ENCODE assay signal across 17 cellular contexts in genomic region chr10:88987840-88988239, GRCh38. TPM values are rescaled to one million over a fixed set of nuclear protein-coding genes. Genes with fewer than 3 reads are reported as not detected.
DNase-seq lines count a peak whose midpoint lies in the region; ATAC-seq and TF ChIP-seq lines count a peak whose summit lies in the region.
"Had no signal": no experiment of that assay in that cellular context is flagged by ENCODE, and none has a peak within 500 bp of the region (broad histone marks: within the 10 kb centered on the region; RNA-seq: fewer than 3 reads in every experiment).

No MANE protein-coding gene starts in this region.

- no peak for TF ChIP-seq EP300 in esophagus muscularis mucosa (IDR thresholded peaks at IDR 0.05)

- no peaks in the 10 kb centered on the region for H3K36me3 ChIP-seq in SK-N-MC (ENCODE audit: insufficient read depth, low read length)
- H3K36me3 ChIP-seq in esophagus muscularis mucosa, result no peaks in the 10 kb centered on the region
- no peaks in the 10 kb centered on the region for H3K36me3 ChIP-seq in gastrocnemius medialis
- H3K36me3 ChIP-seq: thyroid gland had no signal

- peaks cover 43% of the 10 kb centered on the region for H3K36me3 Mint-ChIP-seq in activated CD8-positive, alpha-beta memory T cell treated with anti-CD3 and anti-CD28 coated beads, Interleukin-2, amount 10 ng/mL, durations not matched to agents 7 days and 5 days

- no peak overlapping the region for H3K4me3 Mint-ChIP-seq in activated CD8-positive, alpha-beta memory T cell treated with anti-CD3 and anti-CD28 coated beads, Interleukin-2, amount 10 ng/mL, durations not matched to agents 7 days and 5 days

- ATAC-seq in activated CD8-positive, alpha-beta memory T cell treated with anti-CD3 and anti-CD28 coated beads, Interleukin-2, amount 10 ng/mL, durations not matched to agents 7 days and 5 days, result no peak
- no peak for ATAC-seq in gastrocnemius medialis
- ATAC-seq: Panc1 had no signal

- peak overlapping the region; percentile 97 for H3K27ac ChIP-seq in SK-N-MC
- H3K27ac ChIP-seq in esophagus muscularis mucosa (replicated peaks in 1 of 4), result peak overlapping the region in 3 of 4 donors; percentile 21 to 87 (median 82)
- peak overlapping the region in 3 of 4 donors; percentile 9 to 25 (median 15) for H3K27ac ChIP-seq in gastrocnemius medialis
- H3K27ac ChIP-seq: C4-2B had no signal

- in situ Hi-C loops in gastrocnemius medialis (cut with MboI; ENCODE audit: low sequenced_read_pairs in 4 of 4) (loop anchor here in 3 of 4 donors (5.0 to 10.0 kb wide), 2 partner anchors 53 to 151 kb away; no protein-coding TSS in a partner anchor), G401 (cut with HindIII; ENCODE audit: low sequenced_read_pairs) (no loop called here)

- H3K9ac ChIP-seq in SK-N-MC (ENCODE audit: insufficient read length), result no peak overlapping the region

- no peaks in the 10 kb centered on the region for H3K27me3 Mint-ChIP-seq in activated CD8-positive, alpha-beta memory T cell treated with anti-CD3 and anti-CD28 coated beads, Interleukin-2, amount 10 ng/mL, durations not matched to agents 7 days and 5 days
- H3K27me3 Mint-ChIP-seq: activated CD4-positive, alpha-beta T cell treated with anti-CD3 and anti-CD28 coated beads, Interleukin-2, amount 10 ng/mL, durations not matched to agents 7 days and 5 days had no signal

- CTCF ChIA-PET in activated CD8-positive, alpha-beta memory T cell treated with anti-CD3 and anti-CD28 coated beads, Interleukin-2, amount 10 ng/mL, durations not matched to agents 7 days and 5 days (lab: Charles Lee), result interaction anchor here (0.9 to 1.9 kb wide), 7 partner anchors 8 to 55 kb away, joined by 4 to 14 read pairs (median 7); no protein-coding TSS in a partner anchor

- H3K4me1 ChIP-seq in esophagus muscularis mucosa, result peaks cover 7 to 83% (median 80%) of the 10 kb centered on the region in 4 donors
- peaks cover 6 to 7% of the 10 kb centered on the region in 2 donors for H3K4me1 ChIP-seq in gastrocnemius medialis

- TF ChIP-seq CTCF in esophagus muscularis mucosa (IDR thresholded peaks at IDR 0.05) (no peak), gastrocnemius medialis (IDR thresholded peaks at IDR 0.05 in 4 of 5, conservative IDR thresholded peaks at IDR 0.05 in 1 of 5) (no peak)

- intact Hi-C loops in esophagus muscularis mucosa (cut with DNase I), result loop anchor here (2.0 kb wide), 1 partner anchor 53 kb away; no protein-coding TSS in a partner anchor
- intact Hi-C loops in gastrocnemius medialis (cut with DNase I; ENCODE audit: low total_unique reads), result loop anchor here (1.0 to 5.0 kb wide), 2 partner anchors 56 to 151 kb away; no protein-coding TSS in a partner anchor

- peaks cover 62% of the 10 kb centered on the region for H3K4me1 Mint-ChIP-seq in activated CD8-positive, alpha-beta memory T cell treated with anti-CD3 and anti-CD28 coated beads, Interleukin-2, amount 10 ng/mL, durations not matched to agents 7 days and 5 days

- 37% methylated on average over 2 of the region's 2 CpGs for WGBS in esophagus muscularis mucosa

- TF ChIP-seq POLR2A in esophagus muscularis mucosa (IDR thresholded peaks at IDR 0.05; ENCODE audit: low read depth) (no peak), gastrocnemius medialis (IDR thresholded peaks at IDR 0.05) (no peak)

- no peak for DNase-seq in activated CD8-positive, alpha-beta memory T cell treated with anti-CD3 and anti-CD28 coated beads, Interleukin-2, amount 10 ng/mL, durations not matched to agents 7 days and 5 days
- DNase-seq in activated CD8-positive, alpha-beta memory T cell treated with anti-CD3 and anti-CD28 coated beads, Interleukin-2, amount 50 U/mL, for 4 hours, result no peak
- DNase-seq in SK-N-MC (ENCODE audit: low read depth, low spot score) (no peak), esophagus muscularis mucosa (ENCODE audit: extremely low spot score) (no peak), gastrocnemius medialis (no peak), SW 1271 (lab: John Stamatoyannopoulos, UW) (no peak), NCI-H1092 (lab: John Stamatoyannopoulos, UW) (no peak), G401 (ENCODE audit: low spot score) (no peak)
- DNase-seq: hippocampal formation; kidney; NCI-H1436 treated with DMSO at 0.1 percent for 48 hours; NCI-H774; stimulated activated CD4-positive, alpha-beta T cell treated with anti-CD3 and anti-CD28 coated beads, Interleukin-12 subunit alpha, Interleukin-12 subunit beta, amount 100 ng/mL, for 4 hours; thyroid gland had no signal

- H3K4me3 ChIP-seq in SK-N-MC, result peak overlapping the region; percentile 2; the same call in 1 of the 2 replicates
- no peak overlapping the region for H3K4me3 ChIP-seq in esophagus muscularis mucosa
- H3K4me3 ChIP-seq in gastrocnemius medialis, result no peak overlapping the region
- H3K4me3 ChIP-seq: thyroid gland had no signal

- H3K9me3 Mint-ChIP-seq in activated CD8-positive, alpha-beta memory T cell treated with anti-CD3 and anti-CD28 coated beads, Interleukin-2, amount 10 ng/mL, durations not matched to agents 7 days and 5 days (ENCODE audit: low read depth), result peaks cover 7% of the 10 kb centered on the region

- no peaks in the 10 kb centered on the region for H3K9me3 ChIP-seq in SK-N-MC (ENCODE audit: low read depth, low read length)
- no peaks in the 10 kb centered on the region for H3K9me3 ChIP-seq in esophagus muscularis mucosa
- H3K9me3 ChIP-seq in gastrocnemius medialis, result no peaks in the 10 kb centered on the region
- H3K9me3 ChIP-seq: thyroid gland had no signal

- H3K27ac Mint-ChIP-seq in activated CD8-positive, alpha-beta memory T cell treated with anti-CD3 and anti-CD28 coated beads, Interleukin-2, amount 10 ng/mL, durations not matched to agents 7 days and 5 days, result peak overlapping the region; percentile 80

- H3K27me3 ChIP-seq in esophagus muscularis mucosa (no peaks in the 10 kb centered on the region), gastrocnemius medialis (no peaks in the 10 kb centered on the region)
- H3K27me3 ChIP-seq: thyroid gland had no signal

RNA-seq across cellular contexts. Expression of gene FAS, which starts 2.8 kb away (rescaled TPM):
- 10 to 100 TPM; 73.7 to 75.4 TPM for total RNA-seq in activated CD8-positive, alpha-beta memory T cell treated with anti-CD3 and anti-CD28 coated beads, Interleukin-2, amount 10 ng/mL, durations not matched to agents 7 days and 5 days
- total RNA-seq in esophagus muscularis mucosa (10 to 100 TPM; 16.6 to 27.5 (median 18.7) TPM), gastrocnemius medialis (1 to 10 TPM; 2.7 to 5.9 (median 4.9) TPM)
- 0.31 and 4.5 TPM in 2 replicates for total RNA-seq in G401 (2014; rRNA removed; shearing (Covaris generic))

RNA-seq across cellular contexts. Expression of gene ACTA2, which starts 35.3 kb away (rescaled TPM):
- 10 to 100 TPM; 28.2 to 34.5 TPM for total RNA-seq in activated CD8-positive, alpha-beta memory T cell treated with anti-CD3 and anti-CD28 coated beads, Interleukin-2, amount 10 ng/mL, durations not matched to agents 7 days and 5 days
- total RNA-seq in esophagus muscularis mucosa, result 1,000 to 10,000 TPM; 6,391 to 8,723 (median 8,539) TPM
- total RNA-seq in gastrocnemius medialis, result 100 to 1,000 TPM in 1 of 4 donors, 10 to 100 TPM in 3; 23.4 to 119 (median 74.2) TPM
- 10.6 and 14.2 TPM in 2 replicates for total RNA-seq in G401 (2014; rRNA removed; shearing (Covaris generic))

Comparison
In these comparisons a context has a peak if more than half of its experiments do, and no peak if none do; other contexts are left out.
1. H3K27ac ChIP-seq: peak in every context shown above with its lines; median percentile 97 in SK-N-MC; 82 in esophagus muscularis mucosa; 15 in gastrocnemius medialis.
2. RNA of gene ACTA2, which starts 35.3 kb away (total RNA-seq): 6,391 to 8,723 TPM in esophagus muscularis mucosa; 23.4 to 119 TPM in gastrocnemius medialis, 28.2 to 34.5 TPM in activated CD8-positive, alpha-beta memory T cell treated with anti-CD3 and anti-CD28 coated beads, Interleukin-2, amount 10 ng/mL, durations not matched to agents 7 days and 5 days and 10.6 to 14.2 TPM in G401; every median in the first group is over 10 times any median in the second.